In the genomic region with DNA sequence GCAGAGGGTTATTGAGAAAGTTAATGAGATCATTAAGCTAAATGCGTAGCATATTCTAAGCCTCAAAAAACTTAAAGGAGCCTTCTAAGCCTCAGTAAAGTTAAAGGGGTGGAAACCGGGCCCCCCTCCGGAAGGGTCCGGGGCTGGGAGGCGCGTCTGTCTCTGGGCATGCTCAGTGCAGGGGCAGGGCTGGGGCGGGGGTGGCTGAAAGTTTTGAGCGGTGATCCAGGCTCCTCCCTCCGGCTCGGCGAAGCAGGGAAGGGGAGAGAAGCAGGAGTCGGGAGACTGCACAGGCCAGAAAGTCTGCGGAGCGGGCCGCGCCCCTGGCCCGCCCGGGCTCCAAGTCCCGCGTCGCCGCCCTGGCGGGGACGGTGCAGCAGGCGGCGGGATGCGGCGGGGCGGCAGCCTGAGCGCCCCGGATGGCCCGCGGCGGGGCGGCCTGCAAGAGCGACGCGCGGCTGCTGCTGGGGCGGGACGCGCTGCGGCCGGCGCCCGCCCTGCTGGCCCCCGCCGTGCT, we compare ENCODE assay signal across 8 cellular contexts. TPM values are rescaled to one million over a fixed set of nuclear protein-coding genes. Genes with fewer than 3 reads are reported as not detected.
DNase-seq lines count a peak whose midpoint lies in the region.

Gene EVC (plus strand): TSS at position 240 of the 517 bp plus-strand sequence. CDS start 180 bp downstream, at position 420.

- H3K4me3 ChIP-seq in neuron (ENCODE audit: low read length) = peak within 1 kb of the TSS; percentile 49

- no peak for DNase-seq in activated naive CD4-positive, alpha-beta T cell treated with anti-CD3 and anti-CD28 coated beads for 36 hours
- DNase-seq in activated naive CD4-positive, alpha-beta T cell (lab: John Stamatoyannopoulos, UW) = no peak
- DNase-seq in NCI-H2227 (lab: John Stamatoyannopoulos, UW; ENCODE audit: unreplicated experiment) (peak; percentile 64), glomerular visceral epithelial cell (ENCODE audit: extremely low spot score) (peak; percentile 85), NCI-H187 (lab: John Stamatoyannopoulos, UW) (no peak), NAMALWA (ENCODE audit: low spot score) (no peak)

- peaks cover 4% of the 10 kb centered on the region for H3K9me3 ChIP-seq in neuron (ENCODE audit: low read length)

- no peak within 1 kb of the TSS for H3K27ac Mint-ChIP-seq in activated naive CD4-positive, alpha-beta T cell treated with anti-CD3 and anti-CD28 coated beads for 36 hours
- H3K27ac Mint-ChIP-seq in activated naive CD8-positive, alpha-beta T cell = no peak within 1 kb of the TSS

- H3K36me3 ChIP-seq in neuron (ENCODE audit: insufficient read depth, low read length) = no peaks in the 10 kb centered on the region

- peak within 1 kb of the TSS; percentile 44 for H3K4me3 Mint-ChIP-seq in activated naive CD4-positive, alpha-beta T cell treated with anti-CD3 and anti-CD28 coated beads for 36 hours
- peak within 1 kb of the TSS; percentile 72 for H3K4me3 Mint-ChIP-seq in activated naive CD8-positive, alpha-beta T cell

- CTCF ChIA-PET in activated naive CD4-positive, alpha-beta T cell treated with anti-CD3 and anti-CD28 coated beads for 36 hours (lab: Charles Lee) = no interaction called here

- peaks cover 7% of the 10 kb centered on the region for H3K4me1 ChIP-seq in neuron (ENCODE audit: insufficient read depth, low read length)

- H3K4me1 Mint-ChIP-seq in activated naive CD4-positive, alpha-beta T cell treated with anti-CD3 and anti-CD28 coated beads for 36 hours (ENCODE audit: low read depth) = peaks cover 12% of the 10 kb centered on the region
- H3K4me1 Mint-ChIP-seq in activated naive CD8-positive, alpha-beta T cell (ENCODE audit: low read depth) = peaks cover 21% of the 10 kb centered on the region

- H3K27me3 Mint-ChIP-seq in activated naive CD4-positive, alpha-beta T cell treated with anti-CD3 and anti-CD28 coated beads for 36 hours (ENCODE audit: low read depth) = peaks cover 43% of the 10 kb centered on the region
- peaks cover 25% of the 10 kb centered on the region for H3K27me3 Mint-ChIP-seq in activated naive CD8-positive, alpha-beta T cell

- H3K27me3 ChIP-seq in neuron (ENCODE audit: insufficient read depth, low read length) = peaks cover 31% of the 10 kb centered on the region

- peak within 1 kb of the TSS; percentile 89 for H2AFZ ChIP-seq in neuron (ENCODE audit: low read depth, low read length)

- intact Hi-C loops in activated naive CD4-positive, alpha-beta T cell treated with anti-CD3 and anti-CD28 coated beads for 36 hours (cut with micrococcal nuclease) = no loop called here

- peaks cover 16% of the 10 kb centered on the region for H3K9me3 Mint-ChIP-seq in activated naive CD4-positive, alpha-beta T cell treated with anti-CD3 and anti-CD28 coated beads for 36 hours
- peaks cover 6% of the 10 kb centered on the region for H3K9me3 Mint-ChIP-seq in activated naive CD8-positive, alpha-beta T cell (ENCODE audit: low read depth)

- H3K36me3 Mint-ChIP-seq in activated naive CD4-positive, alpha-beta T cell treated with anti-CD3 and anti-CD28 coated beads for 36 hours (ENCODE audit: low read depth) = peaks cover 4% of the 10 kb centered on the region
- peaks cover 3% of the 10 kb centered on the region for H3K36me3 Mint-ChIP-seq in activated naive CD8-positive, alpha-beta T cell

RNA-seq across cellular contexts. Expression of gene EVC, which starts in this region (rescaled TPM):
- under 1 TPM in 1 of 2 experiments, not detected in 1; 0.17 TPM for total RNA-seq in activated naive CD4-positive, alpha-beta T cell treated with anti-CD3 and anti-CD28 coated beads for 36 hours

Comparison
In these comparisons a context has a peak if more than half of its experiments do, and no peak if none do; other contexts are left out.
1. DNase-seq: peak in NCI-H2227 (single experiment) and glomerular visceral epithelial cell (single experiment); none in activated naive CD4-positive, alpha-beta T cell treated with anti-CD3 and anti-CD28 coated beads for 36 hours (single experiment), activated naive CD4-positive, alpha-beta T cell (0 of 4), NCI-H187 (0 of 2) and NAMALWA (single experiment).